Comparison of ENCODE assay signal across 26 cellular contexts in the genomic region with DNA sequence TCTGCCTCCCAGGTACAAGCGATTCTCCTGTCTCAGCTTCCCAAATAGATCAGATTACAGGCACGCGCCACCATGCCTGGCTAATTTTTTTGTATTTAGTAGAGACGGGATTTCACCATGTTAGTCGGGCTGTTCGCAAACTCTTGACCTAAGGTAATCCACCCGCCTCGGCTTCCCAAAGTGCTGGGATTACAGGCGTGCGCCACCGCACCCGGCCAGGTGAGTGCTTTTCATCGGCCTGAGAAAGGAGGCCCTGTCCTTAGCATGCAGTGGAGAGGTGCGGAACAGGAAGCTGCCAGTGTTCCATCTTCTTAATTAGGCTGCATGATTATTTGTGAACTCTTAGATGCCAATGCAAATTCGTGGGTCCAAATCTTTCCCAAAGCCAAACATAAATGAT.
"Had no signal": no experiment of that assay in that cellular context is flagged by ENCODE, and none has a peak within 500 bp of the region (broad histone marks: within the 10 kb centered on the region; RNA-seq: fewer than 3 reads in every experiment).

No MANE protein-coding gene starts in this region.

- DNase-seq: stimulated activated CD4-positive, alpha-beta T cell treated with anti-CD3 and anti-CD28 coated beads, Interleukin-2, amount 100 ng/mL, for 24 hours; stimulated activated CD4-positive, alpha-beta T cell treated with anti-CD3 and anti-CD28 coated beads, Interleukin-2, amount 100 ng/mL, for 48 hours; stimulated activated CD4-positive, alpha-beta T cell treated with anti-CD3 and anti-CD28 coated beads, Interleukin-4, amount 100 ng/mL, for 1 hour; stimulated activated CD4-positive, alpha-beta T cell treated with anti-CD3 and anti-CD28 coated beads, Interleukin-4, amount 100 ng/mL, for 24 hours; stimulated activated CD4-positive, alpha-beta T cell treated with anti-CD3 and anti-CD28 coated beads, Interleukin-4, amount 100 ng/mL, for 4 hours; stimulated activated CD8-positive, alpha-beta memory T cell treated with anti-CD3 and anti-CD28 coated beads, Interleukin-4, amount 100 ng/mL, for 48 hours; stimulated activated naive B cell treated with anti-CD40 and anti-IgM and Interleukin-4, amounts not matched to agents 10 μg/mL and 1 μg/mL and 100 μg/mL, for 72 hours; stimulated activated naive CD4-positive, alpha-beta T cell; stimulated activated naive CD4-positive, alpha-beta T cell treated with Interleukin-2 at 50 U/mL for 16 hours; stimulated activated naive CD8-positive, alpha-beta T cell treated with anti-CD3 and anti-CD28 coated beads, Interleukin-15, amount 100 ng/mL, for 72 hours; stimulated activated naive CD8-positive, alpha-beta T cell treated with anti-CD3 and anti-CD28 coated beads, Interleukin-15, Interleukin-2, amounts not matched to agents 100 U/mL and 50 U/mL, for 24 hours; stomach; substantia nigra; testis; thyroid gland; tibial artery; transverse colon; upper lobe of right lung; uterus had no signal

- H3K9me3 ChIP-seq: testis, thoracic aorta, thyroid gland, tibial artery, tibial nerve, transverse colon, upper lobe of left lung, upper lobe of right lung, uterus, vagina had no signal

- H3K4me1 ChIP-seq: stomach, testis, thyroid gland, tibial nerve, transverse colon, upper lobe of left lung, upper lobe of right lung, uterus, vagina had no signal

- FAIRE-seq: urothelium cell line had no signal

- H3K36me3 ChIP-seq: stomach, thoracic aorta, thyroid gland, tibial artery, tibial nerve, transverse colon, upper lobe of left lung, upper lobe of right lung, uterus, vagina had no signal

- ATAC-seq: stimulated activated effector memory CD8-positive, alpha-beta T cell treated with anti-CD3 and anti-CD28 coated beads, Interleukin-12 subunit alpha, Interleukin-12 subunit beta, amount 100 ng/mL, for 72 hours; stimulated activated memory B cell treated with anti-CD40 and anti-IgM and Interleukin-4, amounts not matched to agents 10 μg/mL and 1 μg/mL and 100 μg/mL, for 72 hours; stimulated activated naive B cell treated with anti-CD40 and anti-IgM and Interleukin-4, amounts not matched to agents 10 μg/mL and 1 μg/mL and 100 μg/mL, for 72 hours; stimulated activated naive CD8-positive, alpha-beta T cell treated with anti-CD3 and anti-CD28 coated beads, Interleukin-15, amount 100 ng/mL, for 72 hours; stimulated activated naive CD8-positive, alpha-beta T cell treated with anti-CD3 and anti-CD28 coated beads, Interleukin-15, Interleukin-2, amounts not matched to agents 100 U/mL and 50 U/mL, for 24 hours; upper lobe of right lung had no signal

- H3K27me3 ChIP-seq: stomach, testis, thyroid gland, tibial artery, tibial nerve, transverse colon, upper lobe of left lung, upper lobe of right lung, uterus, vagina had no signal

- H3K4me3 ChIP-seq: stomach, testis, thoracic aorta, thyroid gland, tibial artery, tibial nerve, transverse colon, upper lobe of left lung, upper lobe of right lung, uterus, vagina had no signal

- H3K27ac ChIP-seq: stomach, testis, thyroid gland, tibial artery, tibial nerve, transverse colon, upper lobe of left lung, upper lobe of right lung, uterus, vagina had no signal
